Comparison of ENCODE assay signal across 14 cellular contexts in genomic region chr9:93456022-93456421, GRCh38. TPM values are rescaled to one million over a fixed set of nuclear protein-coding genes. Genes with fewer than 3 reads are reported as not detected.
DNase-seq lines count a peak whose midpoint lies in the region; ATAC-seq and TF ChIP-seq lines count a peak whose summit lies in the region.
"Had no signal": no experiment of that assay in that cellular context is flagged by ENCODE, and none has a peak within 500 bp of the region (broad histone marks: within the 10 kb centered on the region; RNA-seq: fewer than 3 reads in every experiment).

No MANE protein-coding gene starts in this region.

- TF ChIP-seq CTCF in PC-9 (conservative IDR thresholded peaks at IDR 0.05) (no peak), stomach (IDR thresholded peaks at IDR 0.05) (no peak), endothelial cell (IDR thresholded peaks at IDR 0.05; ENCODE audit: unreplicated experiment) (no peak), foreskin fibroblast (IDR thresholded peaks at IDR 0.05; ENCODE audit: low read depth, low read length) (no peak)

- peaks cover 17% of the 10 kb centered on the region for H3F3A ChIP-seq in PC-9 (ENCODE audit: insufficient read depth, low read depth)

- H2AFZ ChIP-seq in PC-9 = no peak overlapping the region

- no TSS peak for BruUV-seq in PC-9 (replicated peaks; lab: Mats Ljungman, UMichigan)

- no peak for TF ChIP-seq EP300 in stomach (IDR thresholded peaks at IDR 0.05)

- peaks cover 13% of the 10 kb centered on the region for H3K36me3 Mint-ChIP-seq in activated naive CD4-positive, alpha-beta T cell treated with anti-CD3 and anti-CD28 coated beads, Interleukin-2, amount 50 U/mL, for 24 hours
- peaks cover 24% of the 10 kb centered on the region for H3K36me3 Mint-ChIP-seq in effector memory CD8-positive, alpha-beta T cell (ENCODE audit: insufficient read depth)
- peaks cover 13% of the 10 kb centered on the region for H3K36me3 Mint-ChIP-seq in endothelial cell (ENCODE audit: low read depth, unreplicated experiment)

- no peak overlapping the region; the same call in 1 of the 2 replicates for H3K4me3 ChIP-seq in PC-9
- no peak overlapping the region for H3K4me3 ChIP-seq in stomach
- H3K4me3 ChIP-seq in foreskin fibroblast (ENCODE audit: low read depth in 1 of 2, low read length in 2 of 2) = no peak overlapping the region
- H3K4me3 ChIP-seq: dorsolateral prefrontal cortex, prostate gland, upper lobe of left lung had no signal

- 0 out of 2 replicates have a peak overlapping the region, but pooled peaks have one; percentile 11 for H3K4me2 ChIP-seq in PC-9

- H3K36me3 ChIP-seq in PC-9 (ENCODE audit: low read depth) = no peaks in the 10 kb centered on the region; the same call in 1 of the 2 replicates
- no peaks in the 10 kb centered on the region for H3K36me3 ChIP-seq in stomach
- H3K36me3 ChIP-seq: prostate gland, upper lobe of left lung had no signal

- H3K27ac ChIP-seq in PC-9 = no peak overlapping the region
- peak overlapping the region in 4 of 5 donors; percentile 39 to 97 (median 96) for H3K27ac ChIP-seq in stomach
- H3K27ac ChIP-seq: prostate gland, upper lobe of left lung had no signal

- H3K9me2 ChIP-seq in PC-9 (ENCODE audit: insufficient read depth) = no peaks in the 10 kb centered on the region

- POLR2A ChIA-PET in PC-9 (lab: Charles Lee; ENCODE audit: unreplicated experiment) = no interaction called here

- H3K9me3 ChIP-seq in PC-9 (ENCODE audit: insufficient read depth, low read depth) = no peaks in the 10 kb centered on the region; the same call in 1 of the 2 replicates
- no peaks in the 10 kb centered on the region for H3K9me3 ChIP-seq in stomach
- H3K9me3 ChIP-seq: prostate gland, upper lobe of left lung had no signal

- TF ChIP-seq POLR2A in stomach (IDR thresholded peaks at IDR 0.05) = no peak

- H3K4me3 Mint-ChIP-seq in activated naive CD4-positive, alpha-beta T cell treated with anti-CD3 and anti-CD28 coated beads, Interleukin-2, amount 50 U/mL, for 24 hours = no peak overlapping the region
- peak overlapping the region in 1 of 2 donors; percentile 34 for H3K4me3 Mint-ChIP-seq in effector memory CD8-positive, alpha-beta T cell
- no peak overlapping the region for H3K4me3 Mint-ChIP-seq in endothelial cell (ENCODE audit: unreplicated experiment)

- no peaks in the 10 kb centered on the region for H3K27me3 Mint-ChIP-seq in activated naive CD4-positive, alpha-beta T cell treated with anti-CD3 and anti-CD28 coated beads, Interleukin-2, amount 50 U/mL, for 24 hours
- H3K27me3 Mint-ChIP-seq in effector memory CD8-positive, alpha-beta T cell = no peaks in the 10 kb centered on the region
- peaks cover 15% of the 10 kb centered on the region for H3K27me3 Mint-ChIP-seq in endothelial cell (ENCODE audit: unreplicated experiment)

- no peak for DNase-seq in activated naive CD4-positive, alpha-beta T cell treated with anti-CD3 and anti-CD28 coated beads, Interleukin-2, amount 50 U/mL, for 16 hours
- DNase-seq in PC-9 (no peak), stomach (no peak), endothelial cell (ENCODE audit: low spot score) (no peak), RKO (ENCODE audit: low spot score) (no peak), foreskin fibroblast (no peak)
- DNase-seq in effector memory CD8-positive, alpha-beta T cell = no peak
- DNase-seq: anterior cingulate cortex, dorsolateral prefrontal cortex, NCI-H1417 treated with DMSO at 0.1 percent for 48 hours, NCI-H510A, upper lobe of left lung had no signal

- peak overlapping the region; percentile 63 for H3K27ac Mint-ChIP-seq in activated naive CD4-positive, alpha-beta T cell treated with anti-CD3 and anti-CD28 coated beads, Interleukin-2, amount 50 U/mL, for 24 hours
- peak overlapping the region; percentile 19 to 51 for H3K27ac Mint-ChIP-seq in effector memory CD8-positive, alpha-beta T cell
- no peak overlapping the region for H3K27ac Mint-ChIP-seq in endothelial cell (ENCODE audit: unreplicated experiment)

- intact Hi-C loops in PC-9 (cut with micrococcal nuclease; ENCODE audit: unreplicated experiment) (loop anchor here (10.0 kb wide), 1 partner anchor 501 kb away; no protein-coding TSS in a partner anchor), stomach (cut with DNase I; ENCODE audit: low total_unique reads) (no loop called here)

- H3K9me3 Mint-ChIP-seq in activated naive CD4-positive, alpha-beta T cell treated with anti-CD3 and anti-CD28 coated beads, Interleukin-2, amount 50 U/mL, for 24 hours = no peaks in the 10 kb centered on the region
- no peaks in the 10 kb centered on the region for H3K9me3 Mint-ChIP-seq in effector memory CD8-positive, alpha-beta T cell
- H3K9me3 Mint-ChIP-seq in endothelial cell (ENCODE audit: unreplicated experiment) = no peaks in the 10 kb centered on the region

- H4K20me1 ChIP-seq in PC-9 (ENCODE audit: insufficient read depth) = peaks cover 6% of the 10 kb centered on the region

- 70 to 85% (median 77%) methylated on average over 1 of the region's 1 CpG for WGBS in stomach, 5 donors

- H3K4me1 Mint-ChIP-seq in activated naive CD4-positive, alpha-beta T cell treated with anti-CD3 and anti-CD28 coated beads, Interleukin-2, amount 50 U/mL, for 24 hours = peaks cover 71% of the 10 kb centered on the region
- peaks cover 53 to 68% of the 10 kb centered on the region in 2 donors for H3K4me1 Mint-ChIP-seq in effector memory CD8-positive, alpha-beta T cell (ENCODE audit: low read depth in 2 of 2)
- H3K4me1 Mint-ChIP-seq in endothelial cell (ENCODE audit: unreplicated experiment) = peaks cover 22% of the 10 kb centered on the region

- peaks cover 15% of the 10 kb centered on the region for H3K4me1 ChIP-seq in PC-9 (replicated peaks; ENCODE audit: insufficient read depth)
- H3K4me1 ChIP-seq in stomach = peaks cover 43 to 74% (median 63%) of the 10 kb centered on the region in 4 donors

- no peaks in the 10 kb centered on the region for H3K27me3 ChIP-seq in PC-9 (ENCODE audit: insufficient read depth, low read depth)
- no peaks in the 10 kb centered on the region for H3K27me3 ChIP-seq in stomach
- H3K27me3 ChIP-seq: dorsolateral prefrontal cortex, upper lobe of left lung had no signal

- CTCF ChIA-PET in PC-9 (lab: Charles Lee) = no interaction called here

- peaks cover 92% of the 10 kb centered on the region for H3K79me2 ChIP-seq in PC-9 (ENCODE audit: low read depth)

- ATAC-seq in effector memory CD8-positive, alpha-beta T cell (replicated peaks) = no peak

RNA-seq across cellular contexts. Expression of gene FAM120AOS, which starts 2.6 kb away (rescaled TPM):
- total RNA-seq in PC-9 (2021) (27.8 and 34.6 TPM in 2 replicates), stomach (100 to 1,000 TPM in 1 of 5 donors, 10 to 100 TPM in 4; 12.9 to 232 (median 40.3) TPM), endothelial cell (ENCODE audit: unreplicated experiment) (38.7 TPM)
- 10 to 100 TPM; 26.2 to 63.1 (median 38.4) TPM for polyA plus RNA-seq in stomach

RNA-seq across cellular contexts. Expression of gene FAM120A, which starts 4.5 kb away (rescaled TPM):
- total RNA-seq in PC-9 (2021) = 141 and 171 TPM in 2 replicates
- total RNA-seq in stomach = 100 to 1,000 TPM in 3 of 5 donors, 10 to 100 TPM in 2; 88.7 to 192 (median 103) TPM
- polyA plus RNA-seq in stomach = 10 to 100 TPM; 35.8 to 59.4 (median 42.2) TPM
- 56.1 TPM for total RNA-seq in endothelial cell (ENCODE audit: unreplicated experiment)
